ENCODE assay signal across 8 cellular contexts in the genomic region with DNA sequence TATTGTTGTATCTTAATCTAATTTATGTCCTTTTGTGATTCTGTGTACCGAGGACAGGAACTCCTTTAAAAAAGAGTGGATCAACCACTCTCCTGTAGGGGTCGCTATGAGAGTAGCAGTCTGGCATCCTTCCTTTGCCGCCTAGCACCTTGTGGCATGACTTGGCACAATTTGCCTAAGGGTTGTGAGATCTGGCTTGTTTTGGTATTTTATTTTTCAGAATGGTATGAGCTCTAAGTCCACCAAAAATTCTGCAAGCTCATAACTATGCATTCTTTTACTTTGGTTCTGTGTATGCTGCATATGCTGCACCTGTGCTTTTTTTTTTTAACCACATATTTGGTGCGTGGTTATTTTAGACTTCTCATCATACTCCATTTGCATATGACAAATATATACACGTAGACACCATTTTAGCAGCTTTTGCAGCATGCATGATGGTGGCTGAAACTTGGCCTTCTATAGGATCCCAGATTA.
DNase-seq lines count a peak whose midpoint lies in the region; ATAC-seq, FAIRE-seq and TF ChIP-seq lines count a peak whose summit lies in the region.

No MANE protein-coding gene starts in this region.

- H2BK15ac ChIP-seq in mesendoderm (replicated peaks; ENCODE audit: low read depth): no peak overlapping the region

- POLR2A ChIA-PET in K562 (lab: Yijun Ruan, JAX): no interaction called here

- no peak overlapping the region for H2BK5ac ChIP-seq in mesendoderm (ENCODE audit: low read length)

- TF ChIP-seq RAD21 in K562 (CRISPR knock-in tag; conservative IDR thresholded peaks at IDR 0.05 in 1 of 2, IDR thresholded peaks at IDR 0.05 in 1 of 2): no peak

- H3K79me2 ChIP-seq in MM.1S (ENCODE audit: low read length) (peaks cover 55% of the 10 kb centered on the region), K562 (ENCODE audit: control insufficient read depth, insufficient read depth, low read length) (no peaks in the 10 kb centered on the region), mesendoderm (ENCODE audit: control insufficient read depth, insufficient read depth, low read length) (no peaks in the 10 kb centered on the region)

- TF ChIP-seq POLR2A in K562 (conservative IDR thresholded peaks at IDR 0.05): no peak

- H3K27me3 ChIP-seq in MM.1S (replicated peaks; ENCODE audit: insufficient read depth, low read length) (no peaks in the 10 kb centered on the region), K562 (ENCODE audit: control insufficient read depth in 2 of 2, insufficient read depth in 2 of 2, low read length in 2 of 2) (no peaks in the 10 kb centered on the region), mesendoderm (ENCODE audit: insufficient read depth, low read length, poor library complexity) (no peaks in the 10 kb centered on the region)

- no TSS peak for BruUV-seq in K562 (replicated peaks; lab: Mats Ljungman, UMichigan)

- no peak overlapping the region for H3K4me3 Mint-ChIP-seq in stimulated activated naive CD8-positive, alpha-beta T cell treated with anti-CD3 and anti-CD28 coated beads, Interleukin-15, Interleukin-2, amounts not matched to agents 100 ng/mL and 50 ng/mL, for 24 hours

- no peaks in the 10 kb centered on the region for H3K36me3 Mint-ChIP-seq in stimulated activated naive CD8-positive, alpha-beta T cell treated with anti-CD3 and anti-CD28 coated beads, Interleukin-15, Interleukin-2, amounts not matched to agents 100 ng/mL and 50 ng/mL, for 24 hours (ENCODE audit: low read depth)

- CTCF ChIA-PET in K562 (lab: Yijun Ruan, JAX; ENCODE audit: low intra/inter-chr PET ratio): no interaction called here

- peak overlapping the region; percentile 90 for H3K27ac ChIP-seq in MM.1S (ENCODE audit: low read length)
- H3K27ac ChIP-seq in K562 (ENCODE audit: extremely low read depth, low read depth, low read length): no peak overlapping the region
- H3K27ac ChIP-seq in mesendoderm (ENCODE audit: low read depth, low read length): no peak overlapping the region

- no peak for FAIRE-seq in K562 (lab: Jason Lieb, UNC)

- H3K79me1 ChIP-seq in mesendoderm (ENCODE audit: low read length): peaks cover 2% of the 10 kb centered on the region

- no peaks in the 10 kb centered on the region for H3K36me3 ChIP-seq in MM.1S (replicated peaks; ENCODE audit: insufficient read depth, low read length)
- no peaks in the 10 kb centered on the region for H3K36me3 ChIP-seq in K562 (ENCODE audit: control insufficient read depth, insufficient read depth, low read length)
- H3K36me3 ChIP-seq in mesendoderm (ENCODE audit: control insufficient read depth, insufficient read depth, low read length): no peaks in the 10 kb centered on the region

- peaks cover 13% of the 10 kb centered on the region for H3K4me1 Mint-ChIP-seq in stimulated activated naive CD8-positive, alpha-beta T cell treated with anti-CD3 and anti-CD28 coated beads, Interleukin-15, Interleukin-2, amounts not matched to agents 100 ng/mL and 50 ng/mL, for 24 hours (ENCODE audit: low read depth)

- H3K4me1 ChIP-seq in MM.1S (ENCODE audit: low read length) (peaks cover 12% of the 10 kb centered on the region), K562 (replicated peaks in 1 of 2; ENCODE audit: control insufficient read depth in 2 of 2, insufficient read depth in 2 of 2, low read length in 2 of 2) (no peaks in the 10 kb centered on the region), mesendoderm (ENCODE audit: control insufficient read depth, low read depth, low read length) (peaks cover 4% of the 10 kb centered on the region)

- H3K9ac ChIP-seq in MM.1S (ENCODE audit: low read length) (peak overlapping the region; percentile 78), K562 (ENCODE audit: insufficient read depth in 1 of 2, low read depth in 2 of 2, low read length in 2 of 2) (no peak overlapping the region), mesendoderm (ENCODE audit: low read length) (no peak overlapping the region)

- DNase-seq in stimulated activated naive CD8-positive, alpha-beta T cell treated with anti-CD3 and anti-CD28 coated beads, Interleukin-15, Interleukin-2, amounts not matched to agents 100 U/mL and 50 U/mL, for 24 hours: no peak
- DNase-seq in MM.1S (peak; percentile 93), K562 (ENCODE audit: extremely low read depth in 1 of 4, low spot score in 3 of 4) (peak in 1 of 4 experiments; percentile 7), mesendoderm (peak; percentile 88), HPDE6-E6E7 (ENCODE audit: extremely low spot score) (no peak), hepatic stellate cell (ENCODE audit: low spot score) (no peak)

- peaks cover 6% of the 10 kb centered on the region for H3K9me3 Mint-ChIP-seq in stimulated activated naive CD8-positive, alpha-beta T cell treated with anti-CD3 and anti-CD28 coated beads, Interleukin-15, Interleukin-2, amounts not matched to agents 100 ng/mL and 50 ng/mL, for 24 hours

- peak; percentile 94 for TF ChIP-seq CTCF in MM.1S (IDR thresholded peaks at IDR 0.05; ENCODE audit: low read length)
- 0 out of 6 replicates have a peak, but pooled peaks of 1 of the 3 experiments have one; percentile 23 for TF ChIP-seq CTCF in K562 (IDR thresholded peaks at IDR 0.05 in 2 of 3, conservative IDR thresholded peaks at IDR 0.05 in 1 of 3; ENCODE audit: insufficient read depth in 2 of 3, low read depth in 1 of 3, low read length in 3 of 3)

- H3K4ac ChIP-seq in mesendoderm (ENCODE audit: low read depth, low read length): no peak overlapping the region

- no peak overlapping the region for H2BK120ac ChIP-seq in mesendoderm (ENCODE audit: low read depth, low read length)

- peak overlapping the region; percentile 77 for H3K4me3 ChIP-seq in MM.1S (ENCODE audit: low read length)
- no peak overlapping the region for H3K4me3 ChIP-seq in K562
- no peak overlapping the region for H3K4me3 ChIP-seq in mesendoderm (ENCODE audit: low read length)

- in situ Hi-C loops in K562 (cut with MboI): no loop called here

- H3K9me2 ChIP-seq in MM.1S (replicated peaks; ENCODE audit: insufficient read depth, low read length): no peaks in the 10 kb centered on the region

- H3K27me3 Mint-ChIP-seq in stimulated activated naive CD8-positive, alpha-beta T cell treated with anti-CD3 and anti-CD28 coated beads, Interleukin-15, Interleukin-2, amounts not matched to agents 100 ng/mL and 50 ng/mL, for 24 hours: no peaks in the 10 kb centered on the region

- H3K23ac ChIP-seq in mesendoderm (ENCODE audit: low read length): no peak overlapping the region

- no peak overlapping the region for H4K5ac ChIP-seq in mesendoderm (ENCODE audit: low read length)

- no peaks in the 10 kb centered on the region for H4K20me1 ChIP-seq in MM.1S (ENCODE audit: insufficient read depth, low read length)
- H4K20me1 ChIP-seq in K562 (replicated peaks; ENCODE audit: control insufficient read depth, insufficient read depth, low read length): no peaks in the 10 kb centered on the region

- H2AFZ ChIP-seq in MM.1S (ENCODE audit: low read length) (peak overlapping the region; percentile 78), K562 (ENCODE audit: low read depth, low read length) (no peak overlapping the region)

- no peak overlapping the region for H4K8ac ChIP-seq in mesendoderm (ENCODE audit: low read depth, low read length)

- TF ChIP-seq EP300 in K562 (IDR thresholded peaks at IDR 0.05; ENCODE audit: low read length): no peak

- no peaks in the 10 kb centered on the region for H3K9me3 ChIP-seq in MM.1S (replicated peaks; ENCODE audit: insufficient read depth, low read length)
- no peaks in the 10 kb centered on the region for H3K9me3 ChIP-seq in K562 (replicated peaks; ENCODE audit: control insufficient read depth, insufficient read depth, low read depth, low read length)

- H3K4me2 ChIP-seq in MM.1S (ENCODE audit: low read depth, low read length) (peak overlapping the region; percentile 93), K562 (ENCODE audit: insufficient read depth, low read length) (no peak overlapping the region), mesendoderm (ENCODE audit: low read length) (no peak overlapping the region)

- WGBS in K562 (ENCODE audit: insufficient coverage, low coverage, missing lambda C conversion rate): 3% methylated on average over 5 of the region's 5 CpGs
- no CpG with 5 or more reads among the region's 5 CpGs for WGBS in mesendoderm (ENCODE audit: extremely low coverage, insufficient coverage, low lambda C conversion rate)

- H3K18ac ChIP-seq in mesendoderm (ENCODE audit: low read length): no peak overlapping the region

- no peak for ATAC-seq in stimulated activated naive CD8-positive, alpha-beta T cell treated with anti-CD3 and anti-CD28 coated beads, Interleukin-15, Interleukin-2, amounts not matched to agents 100 U/mL and 50 U/mL, for 24 hours
- peak; percentile 64 for ATAC-seq in HG02571 (IDR thresholded peaks at IDR 0.05; ENCODE audit: unreplicated experiment)
- ATAC-seq in K562: no peak

- intact Hi-C loops in K562 (cut with micrococcal nuclease): no loop called here

- H2AK5ac ChIP-seq in mesendoderm (ENCODE audit: low read length): no peak overlapping the region

- no peaks in the 10 kb centered on the region for H3K9me1 ChIP-seq in K562 (ENCODE audit: control insufficient read depth, insufficient read depth, low read length)

- peaks cover 33% of the 10 kb centered on the region for H3F3A ChIP-seq in MM.1S (ENCODE audit: insufficient read depth, low read length)

- H3K56ac ChIP-seq in mesendoderm (ENCODE audit: low read length): no peak overlapping the region

- peak overlapping the region; percentile 42 for H3K27ac Mint-ChIP-seq in stimulated activated naive CD8-positive, alpha-beta T cell treated with anti-CD3 and anti-CD28 coated beads, Interleukin-15, Interleukin-2, amounts not matched to agents 100 ng/mL and 50 ng/mL, for 24 hours

TF ChIP-seq in K562, 482 proteins besides CTCF, POLR2A, EP300 and RAD21:
- TF ChIP-seq NFE2L1 (tag; IDR thresholded peaks at IDR 0.05; ENCODE audit: borderline replicate concordance, low read depth) (peak; percentile 23; the same call in 1 of the 2 replicates), NR2C1 (IDR thresholded peaks at IDR 0.05) (no peak), NR2C1 (tag; IDR thresholded peaks at IDR 0.05) (no peak), HDAC6 (IDR thresholded peaks at IDR 0.05; ENCODE audit: low read depth, low read length) (no peak), NFE2 (IDR thresholded peaks at IDR 0.05; ENCODE audit: low read depth) (0 out of 2 replicates have a peak, but pooled peaks have one; percentile 17), MAFG (tag; conservative IDR thresholded peaks at IDR 0.05) (peak; percentile 45; the same call in 1 of the 2 replicates), FOSL1 (tag; conservative IDR thresholded peaks at IDR 0.05) (no peak), TGIF2 (CRISPR knock-in tag; IDR thresholded peaks at IDR 0.05) (no peak), ZNF589 (CRISPR knock-in tag; IDR thresholded peaks at IDR 0.05; ENCODE audit: low read depth) (no peak), MYBL2 (IDR thresholded peaks at IDR 0.05; ENCODE audit: low read depth) (no peak), MYBL2 (CRISPR knock-in tag; IDR thresholded peaks at IDR 0.05; ENCODE audit: borderline replicate concordance) (no peak)

Comparison
In these comparisons a context has a peak if more than half of its experiments do, and no peak if none do; other contexts are left out.
1. DNase-seq: peak in MM.1S (single experiment) and mesendoderm (single experiment); none in stimulated activated naive CD8-positive, alpha-beta T cell treated with anti-CD3 and anti-CD28 coated beads, Interleukin-15, Interleukin-2, amounts not matched to agents 100 U/mL and 50 U/mL, for 24 hours (single experiment), HPDE6-E6E7 (single experiment) and hepatic stellate cell (single experiment).